1 cellular context compared by ENCODE assay signal in genomic region chr20:20017001-20017851, GRCh38.
TF ChIP-seq lines count a peak whose summit lies in the region.

A gene with protein sequence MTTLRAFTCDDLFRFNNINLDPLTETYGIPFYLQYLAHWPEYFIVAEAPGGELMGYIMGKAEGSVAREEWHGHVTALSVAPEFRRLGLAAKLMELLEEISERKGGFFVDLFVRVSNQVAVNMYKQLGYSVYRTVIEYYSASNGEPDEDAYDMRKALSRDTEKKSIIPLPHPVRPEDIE (plus strand): TSS chr20:20017362. CDS start chr20:20017397, 35 bp downstream.

TF ChIP-seq in GM12878, 131 proteins besides CTCF, POLR2A, EP300 and RAD21 (continued from another document):
- no peak for TF ChIP-seq PBX3 (IDR thresholded peaks at IDR 0.05; ENCODE audit: insufficient replicate concordance, low read depth, low read length)
- TF ChIP-seq SREBF2 (IDR thresholded peaks at IDR 0.05; ENCODE audit: low read length) = peak; percentile 44; the same call in 1 of the 2 replicates
- TF ChIP-seq POLR2AphosphoS2 (IDR thresholded peaks at IDR 0.05; ENCODE audit: low read depth, low read length) = peak; percentile 33; the same call in 1 of the 2 replicates
- no peak for TF ChIP-seq JUNB (IDR thresholded peaks at IDR 0.05)
